In the genomic region with DNA sequence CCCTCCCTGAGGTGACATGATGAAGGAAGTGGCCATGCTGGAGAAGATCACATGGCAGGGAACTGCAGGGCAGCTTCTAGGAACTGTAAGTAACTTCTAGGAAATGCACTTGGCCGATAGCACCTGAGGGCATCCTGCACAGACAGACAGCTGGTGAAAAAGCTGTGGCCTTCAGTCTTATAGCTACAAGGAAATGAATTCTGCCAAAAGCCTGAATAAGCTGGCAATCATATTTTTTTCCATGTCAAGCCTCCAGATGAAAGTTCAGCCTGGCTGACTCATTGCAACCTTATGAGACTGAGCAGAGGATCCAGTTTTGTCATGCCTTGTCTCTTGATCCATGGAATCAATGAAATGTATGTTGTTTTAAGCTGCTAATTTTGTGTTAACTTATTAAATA, we compare ENCODE assay signal across 17 cellular contexts.
A peak's percentile ranks its signal among the peaks of the same experiment; 100 is the strongest.
DNase-seq lines count a peak whose midpoint lies in the region; ATAC-seq, FAIRE-seq and TF ChIP-seq lines count a peak whose summit lies in the region.
"Had no signal": no experiment of that assay in that cellular context is flagged by ENCODE, and none has a peak within 500 bp of the region (broad histone marks: within the 10 kb centered on the region; RNA-seq: fewer than 3 reads in every experiment).

No MANE protein-coding gene starts in this region.

- intact Hi-C loops in pancreas (cut with DNase I) (no loop called here), kidney (cut with DNase I) (no loop called here), natural killer cell (cut with micrococcal nuclease) (no loop called here)

- 32 to 44% methylated on average over 1 of the region's 1 CpG for whole genome bisulfite sequencing in pancreas, 2 donors

- H3K36me3 ChIP-seq in HEK293 (ENCODE audit: control insufficient read depth in 2 of 2, insufficient read depth in 1 of 2, low read length in 2 of 2) (no peaks in the 10 kb centered on the region), pancreas (no peaks in the 10 kb centered on the region), kidney (ENCODE audit: control insufficient read depth in 1 of 2, insufficient read depth in 2 of 2, low read length in 2 of 2) (no peaks in the 10 kb centered on the region)
- H3K36me3 ChIP-seq: ovary had no signal

- H3K36me3 Mint-ChIP-seq in natural killer cell = no peaks in the 10 kb centered on the region
- H3K36me3 Mint-ChIP-seq: mesothelial cell of epicardium had no signal

- TF ChIP-seq CTCF in HEK293 (tag by site-specific recombination; IDR thresholded peaks at IDR 0.05) (no peak), pancreas (IDR thresholded peaks at IDR 0.05) (no peak), kidney (IDR thresholded peaks at IDR 0.05; ENCODE audit: borderline replicate concordance, extremely low read depth, insufficient read depth) (no peak), natural killer cell (IDR thresholded peaks at IDR 0.05) (no peak)

- CTCF ChIA-PET in HEK293 (lab: Yijun Ruan, JAX) = no interaction called here

- peaks cover 4% of the 10 kb centered on the region in 2 donors for H3K9me3 Mint-ChIP-seq in natural killer cell
- H3K9me3 Mint-ChIP-seq: CD4-positive, alpha-beta T cell; mesothelial cell of epicardium had no signal

- ATAC-seq in pancreas = peak; percentile 21 to 72 (median 47)
- ATAC-seq in GM18502 (IDR thresholded peaks at IDR 0.05; ENCODE audit: poor library complexity, unreplicated experiment) = no peak
- no peak for ATAC-seq in natural killer cell
- ATAC-seq: activated CD4-positive, alpha-beta T cell treated with anti-CD3 and anti-CD28 coated beads for 36 hours; effector memory CD8-positive, alpha-beta T cell had no signal

- H3K27me3 Mint-ChIP-seq in natural killer cell (ENCODE audit: low read depth in 2 of 2) = no peaks in the 10 kb centered on the region
- H3K27me3 Mint-ChIP-seq: activated CD4-positive, alpha-beta T cell treated with anti-CD3 and anti-CD28 coated beads for 36 hours; CD4-positive, alpha-beta T cell; effector memory CD8-positive, alpha-beta T cell had no signal

- DNase-seq in RKO (ENCODE audit: low spot score) = peak; percentile 6
- peak; percentile 62 for DNase-seq in fibroblast of gingiva (ENCODE audit: low read depth)
- DNase-seq in pancreas = peak in 2 of 6 donors; percentile 8 to 13
- DNase-seq in kidney = no peak
- no peak for DNase-seq in germinal center (ENCODE audit: low spot score)
- DNase-seq in natural killer cell = no peak
- DNase-seq: activated CD4-positive, alpha-beta T cell treated with anti-CD3 and anti-CD28 coated beads for 36 hours; activated T-cell treated with anti-CD3 and anti-CD28 coated beads, Interleukin-2, amount 50 U/mL, for 48 hours; aorta; CD4-positive, alpha-beta T cell; effector memory CD8-positive, alpha-beta T cell; NCI-H1694 treated with DMSO at 0.1 percent for 48 hours; NK-92 treated with Interleukin-12 subunit alpha and Interleukin-12 subunit beta, amount 100 ng/mL, for 24 hours; ovary had no signal

- no peaks in the 10 kb centered on the region for H3K4me1 Mint-ChIP-seq in natural killer cell
- H3K4me1 Mint-ChIP-seq: activated CD4-positive, alpha-beta T cell treated with anti-CD3 and anti-CD28 coated beads for 36 hours; mesothelial cell of epicardium had no signal

- no peak for FAIRE-seq in pancreas (lab: Jason Lieb, UNC)
- no peak for FAIRE-seq in kidney (lab: Jason Lieb, UNC)

- H3K27ac ChIP-seq in HEK293 (ENCODE audit: extremely low read depth, low read depth, low read length) (no peak overlapping the region), pancreas (no peak overlapping the region), kidney (ENCODE audit: low read depth in 2 of 2, low read length in 2 of 2) (no peak overlapping the region)
- H3K27ac ChIP-seq: ovary had no signal

- H3K27me3 ChIP-seq in pancreas = no peaks in the 10 kb centered on the region
- H3K27me3 ChIP-seq: ovary had no signal

- H3K4me3 ChIP-seq in HEK293 (ENCODE audit: low read depth, low read length) = no peak overlapping the region
- H3K4me3 ChIP-seq in pancreas = no peak overlapping the region
- no peak overlapping the region for H3K4me3 ChIP-seq in kidney (ENCODE audit: low read length in 2 of 2)
- H3K4me3 ChIP-seq: ovary had no signal

- no peaks in the 10 kb centered on the region for H3K4me1 ChIP-seq in HEK293 (ENCODE audit: control insufficient read depth, insufficient read depth, low read length)
- H3K4me1 ChIP-seq in pancreas = no peaks in the 10 kb centered on the region
- no peaks in the 10 kb centered on the region for H3K4me1 ChIP-seq in kidney (ENCODE audit: control insufficient read depth in 1 of 2, insufficient read depth in 1 of 2, low read depth in 1 of 2, low read length in 2 of 2)

- no peak overlapping the region for H3K27ac Mint-ChIP-seq in natural killer cell
- H3K27ac Mint-ChIP-seq: activated CD4-positive, alpha-beta T cell treated with anti-CD3 and anti-CD28 coated beads for 36 hours; CD4-positive, alpha-beta T cell; effector memory CD8-positive, alpha-beta T cell; mesothelial cell of epicardium had no signal

- POLR2A ChIA-PET in HEK293 (lab: Yijun Ruan, JAX) = interaction anchor here (0.7 to 0.8 kb wide), 2 partner anchors 8 to 59 kb away, joined by 3 read pairs; no protein-coding TSS in a partner anchor

- H3K9ac ChIP-seq in kidney (ENCODE audit: low read length in 2 of 2) = no peak overlapping the region

- no peak overlapping the region for H3K4me3 Mint-ChIP-seq in natural killer cell
- H3K4me3 Mint-ChIP-seq: activated CD4-positive, alpha-beta T cell treated with anti-CD3 and anti-CD28 coated beads for 36 hours; CD4-positive, alpha-beta T cell; effector memory CD8-positive, alpha-beta T cell; mesothelial cell of epicardium had no signal

- H3K9me3 ChIP-seq in HEK293 (ENCODE audit: control insufficient read depth, insufficient read depth, low read depth, low read length) (no peaks in the 10 kb centered on the region), pancreas (no peaks in the 10 kb centered on the region), kidney (ENCODE audit: control insufficient read depth in 1 of 2, low read length in 2 of 2) (no peaks in the 10 kb centered on the region)
- H3K9me3 ChIP-seq: ovary had no signal

TF ChIP-seq in HEK293, 187 proteins besides CTCF, POLR2A, EP300 and RAD21:
- TF ChIP-seq, protein P1, sequence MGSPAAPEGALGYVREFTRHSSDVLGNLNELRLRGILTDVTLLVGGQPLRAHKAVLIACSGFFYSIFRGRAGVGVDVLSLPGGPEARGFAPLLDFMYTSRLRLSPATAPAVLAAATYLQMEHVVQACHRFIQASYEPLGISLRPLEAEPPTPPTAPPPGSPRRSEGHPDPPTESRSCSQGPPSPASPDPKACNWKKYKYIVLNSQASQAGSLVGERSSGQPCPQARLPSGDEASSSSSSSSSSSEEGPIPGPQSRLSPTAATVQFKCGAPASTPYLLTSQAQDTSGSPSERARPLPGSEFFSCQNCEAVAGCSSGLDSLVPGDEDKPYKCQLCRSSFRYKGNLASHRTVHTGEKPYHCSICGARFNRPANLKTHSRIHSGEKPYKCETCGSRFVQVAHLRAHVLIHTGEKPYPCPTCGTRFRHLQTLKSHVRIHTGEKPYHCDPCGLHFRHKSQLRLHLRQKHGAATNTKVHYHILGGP (tag by site-specific recombination; IDR thresholded peaks at IDR 0.05) = peak; percentile 41; the same call in 1 of the 2 replicates
- TF ChIP-seq ZNF266 (tag by site-specific recombination; IDR thresholded peaks at IDR 0.05; ENCODE audit: low read depth) (no peak), ZNF426 (tag by site-specific recombination; IDR thresholded peaks at IDR 0.05) (no peak), ZNF791 (tag by site-specific recombination; IDR thresholded peaks at IDR 0.05) (no peak), ZNF707 (tag by site-specific recombination; IDR thresholded peaks at IDR 0.05) (no peak), ZNF830 (tag by site-specific recombination; IDR thresholded peaks at IDR 0.05; ENCODE audit: low read depth) (no peak)

Comparison
In these comparisons a context has a peak if more than half of its experiments do, and no peak if none do; other contexts are left out.
1. DNase-seq: peak in RKO (single experiment) and fibroblast of gingiva (single experiment); none in kidney (single experiment), germinal center (single experiment) and natural killer cell (single experiment).
2. ATAC-seq: peak in pancreas (4 of 4); none in GM18502 (single experiment) and natural killer cell (0 of 3).